Comparison of ENCODE assay signal across 12 cellular contexts in the genomic region with DNA sequence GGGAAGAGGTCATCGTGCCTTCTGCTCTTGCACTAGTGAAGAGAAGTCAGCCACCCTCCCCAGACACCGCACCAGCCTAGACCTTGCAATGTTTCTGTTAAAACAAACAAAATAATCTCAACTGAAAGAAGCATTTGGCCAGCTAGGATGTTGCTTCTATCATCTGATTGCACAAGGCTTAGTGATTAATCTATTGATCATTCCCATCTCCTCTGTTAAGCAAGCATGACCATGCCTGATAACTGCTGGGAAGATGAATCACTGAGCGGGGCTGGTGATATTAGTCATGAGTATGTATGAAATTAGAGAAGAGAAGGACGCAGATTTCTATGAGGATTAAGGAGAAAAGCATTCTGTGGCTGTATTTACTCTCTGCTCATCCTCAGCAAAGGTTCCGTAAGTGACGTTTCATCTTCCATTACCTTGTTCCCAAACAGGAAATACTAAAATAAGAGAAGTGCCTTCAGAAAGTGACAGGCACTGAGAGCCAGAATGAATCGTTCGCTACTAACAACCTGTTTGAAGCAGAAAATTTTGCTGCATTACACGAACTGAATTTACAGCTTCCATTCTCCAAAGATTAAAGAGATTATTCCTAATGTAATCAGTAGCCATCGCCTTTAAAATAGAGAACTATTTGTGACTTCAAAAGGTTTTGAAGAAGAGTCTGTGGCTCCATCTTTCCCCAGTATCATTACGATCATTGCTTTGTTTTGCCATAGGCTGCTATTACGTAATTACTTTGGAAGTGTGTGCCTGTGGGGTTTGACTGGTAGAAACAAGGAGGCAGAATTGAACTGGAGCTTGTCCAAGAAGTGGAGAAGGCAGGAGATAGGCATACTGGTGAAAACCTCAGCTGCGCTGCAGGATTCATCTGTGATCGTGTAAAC.
DNase-seq lines count a peak whose midpoint lies in the region; ATAC-seq and TF ChIP-seq lines count a peak whose summit lies in the region.
"Had no signal": no experiment of that assay in that cellular context is flagged by ENCODE, and none has a peak within 500 bp of the region (broad histone marks: within the 10 kb centered on the region; RNA-seq: fewer than 3 reads in every experiment).

No MANE protein-coding gene starts in this region.

- H3K36me3 ChIP-seq in fibroblast of lung (ENCODE audit: control insufficient read depth, insufficient read depth, low read length) = no peaks in the 10 kb centered on the region
- H3K36me3 ChIP-seq: colonic mucosa had no signal

- no peak overlapping the region for H3K9ac ChIP-seq in fibroblast of lung (ENCODE audit: insufficient read depth, low read length)

- no peaks in the 10 kb centered on the region for H3K79me2 ChIP-seq in fibroblast of lung (ENCODE audit: control insufficient read depth, insufficient read depth, low read length)

- H3K27ac ChIP-seq in fibroblast of lung (ENCODE audit: insufficient read depth, low read length) = peak overlapping the region; percentile 49
- H3K27ac ChIP-seq: colonic mucosa had no signal

- no peak for ATAC-seq in natural killer cell
- ATAC-seq in HG03469 (IDR thresholded peaks at IDR 0.05; ENCODE audit: unreplicated experiment) = no peak

- H3K4me2 ChIP-seq in fibroblast of lung (ENCODE audit: extremely low read depth, insufficient read depth, low read length) = no peak overlapping the region

- H3K4me3 Mint-ChIP-seq in natural killer cell = no peak overlapping the region
- H3K4me3 Mint-ChIP-seq: immature natural killer cell had no signal

- DNase-seq in NCI-H1417 (lab: John Stamatoyannopoulos, UW) = peak in 2 of 3 experiments; percentile 36 to 69
- no peak for DNase-seq in NCI-H1417 treated with DMSO at 0.1 percent for 48 hours (lab: John Stamatoyannopoulos, UW)
- peak; percentile 84 for DNase-seq in RKO (ENCODE audit: low spot score)
- DNase-seq in fibroblast of lung (ENCODE audit: low read depth in 2 of 2) = peak; percentile 11 to 68
- peak; percentile 89 for DNase-seq in stromal cell of bone marrow (ENCODE audit: low read depth)
- no peak for DNase-seq in DMS 273 treated with DMSO at 0.1 percent for 48 hours (lab: John Stamatoyannopoulos, UW)
- no peak for DNase-seq in natural killer cell
- DNase-seq: 8988T, colonic mucosa, immature natural killer cell, Right ventricle myocardium superior had no signal

- no peak overlapping the region for H3K4me3 ChIP-seq in fibroblast of lung (replicated peaks in 1 of 4; ENCODE audit: control extremely low read depth in 1 of 4, insufficient read depth in 1 of 4, low read depth in 3 of 4, low read length in 4 of 4)
- H3K4me3 ChIP-seq: colonic mucosa had no signal

- peaks cover 0 to 2% of the 10 kb centered on the region in 2 donors for H3K9me3 Mint-ChIP-seq in natural killer cell

- no peak overlapping the region for H3K27ac Mint-ChIP-seq in natural killer cell

- H3K4me1 Mint-ChIP-seq in natural killer cell = no peaks in the 10 kb centered on the region
- H3K4me1 Mint-ChIP-seq: immature natural killer cell had no signal

- no peak overlapping the region for H2AFZ ChIP-seq in fibroblast of lung (ENCODE audit: low read length)

- TF ChIP-seq CTCF in fibroblast of lung (conservative IDR thresholded peaks at IDR 0.05 in 1 of 2, IDR thresholded peaks at IDR 0.05 in 1 of 2; ENCODE audit: low read depth in 1 of 2, low read length in 2 of 2) (no peak), natural killer cell (IDR thresholded peaks at IDR 0.05) (no peak)

- no peaks in the 10 kb centered on the region for H3K9me3 ChIP-seq in fibroblast of lung (ENCODE audit: control insufficient read depth, insufficient read depth, low read depth, low read length)
- H3K9me3 ChIP-seq: colonic mucosa had no signal

- H3K27me3 ChIP-seq in fibroblast of lung (ENCODE audit: control insufficient read depth, insufficient read depth, low read length) = no peaks in the 10 kb centered on the region
- H3K27me3 ChIP-seq: colonic mucosa had no signal

- H3K27me3 Mint-ChIP-seq in natural killer cell (ENCODE audit: low read depth in 2 of 2) = no peaks in the 10 kb centered on the region

- H3K4me1 ChIP-seq in fibroblast of lung (ENCODE audit: control insufficient read depth, extremely low read depth, insufficient read depth, low read length) = no peaks in the 10 kb centered on the region
- H3K4me1 ChIP-seq: colonic mucosa had no signal

- intact Hi-C loops in natural killer cell (cut with micrococcal nuclease) = no loop called here

- H4K20me1 ChIP-seq in fibroblast of lung (ENCODE audit: control insufficient read depth, extremely low read depth, insufficient read depth, low read length) = no peaks in the 10 kb centered on the region

- H3K36me3 Mint-ChIP-seq in natural killer cell = no peaks in the 10 kb centered on the region
- H3K36me3 Mint-ChIP-seq: immature natural killer cell had no signal

Comparison
In these comparisons a context has a peak if more than half of its experiments do, and no peak if none do; other contexts are left out.
1. DNase-seq: peak in NCI-H1417 (2 of 3), RKO (single experiment), fibroblast of lung (2 of 2) and stromal cell of bone marrow (single experiment); none in NCI-H1417 treated with DMSO at 0.1 percent for 48 hours (single experiment), DMS 273 treated with DMSO at 0.1 percent for 48 hours (single experiment) and natural killer cell (single experiment).